In genomic region chr1:221919341-221919740, GRCh38 we compare ENCODE assay signal across 32 cellular contexts.
"Had no signal": no experiment of that assay in that cellular context is flagged by ENCODE, and none has a peak within 500 bp of the region (broad histone marks: within the 10 kb centered on the region; RNA-seq: fewer than 3 reads in every experiment).

No MANE protein-coding gene starts in this region.

- H3K79me2 ChIP-seq: hepatocyte had no signal

- H2AFZ ChIP-seq: hepatocyte had no signal

- H3K9me3 ChIP-seq: ascending aorta, breast epithelium, colonic mucosa, gastroesophageal sphincter, heart right ventricle had no signal

- H3K27me3 ChIP-seq: ascending aorta, breast epithelium, cardiac muscle cell, colonic mucosa, gastroesophageal sphincter, heart right ventricle, hepatocyte had no signal

- H3K4me1 Mint-ChIP-seq: activated B cell treated with CpG ODN at 0.5 μM for 24 hours; activated CD4-positive, alpha-beta memory T cell treated with anti-CD3 and anti-CD28 coated beads, Interleukin-2, amount 10 ng/mL, durations not matched to agents 7 days and 5 days; activated CD4-positive, alpha-beta T cell treated with anti-CD3 and anti-CD28 coated beads, Interleukin-2, amount 10 ng/mL, durations not matched to agents 7 days and 5 days; activated naive CD4-positive, alpha-beta T cell treated with anti-CD3 and anti-CD28 coated beads, Interleukin-2, amount 10 ng/mL, durations not matched to agents 7 days and 5 days; brain; T-helper 17 cell had no signal

- H3K4me2 ChIP-seq: hepatocyte had no signal

- H3K36me3 Mint-ChIP-seq: activated naive CD4-positive, alpha-beta T cell treated with anti-CD3 and anti-CD28 coated beads, Interleukin-2, amount 10 ng/mL, durations not matched to agents 7 days and 5 days; activated naive CD4-positive, alpha-beta T cell treated with anti-CD3 and anti-CD28 coated beads, Interleukin-2, amount 50 U/mL, for 72 hours; activated naive CD8-positive, alpha-beta T cell treated with anti-CD3 and anti-CD28 coated beads, Interleukin-2, amount 10 ng/mL, durations not matched to agents 7 days and 5 days; brain had no signal

- H3K27ac ChIP-seq: ascending aorta, breast epithelium, cardiac muscle cell, colonic mucosa, gastroesophageal sphincter, heart right ventricle, hepatocyte, WERI-Rb-1 had no signal

- DNase-seq: activated B cell treated with CpG ODN at 0.5 μM for 24 hours; activated CD4-positive, alpha-beta memory T cell treated with anti-CD3 and anti-CD28 coated beads, Interleukin-2, amount 10 ng/mL, durations not matched to agents 7 days and 5 days; activated CD4-positive, alpha-beta T cell treated with anti-CD3 and anti-CD28 coated beads, Interleukin-2, amount 10 ng/mL, durations not matched to agents 7 days and 5 days; activated CD4-positive, alpha-beta T cell treated with anti-CD3 and anti-CD28 coated beads, Interleukin-2, amount 50 U/mL, for 4 hours; activated CD8-positive, alpha-beta memory T cell treated with anti-CD3 and anti-CD28 coated beads, Interleukin-2, amount 50 U/mL, for 48 hours; activated gamma-delta T cell; activated naive CD4-positive, alpha-beta T cell; activated naive CD4-positive, alpha-beta T cell treated with anti-CD3 and anti-CD28 coated beads, Interleukin-2, amount 10 ng/mL, durations not matched to agents 7 days and 5 days; activated naive CD8-positive, alpha-beta T cell treated with anti-CD3 and anti-CD28 coated beads, Interleukin-2, amount 10 ng/mL, durations not matched to agents 7 days and 5 days; activated T-cell treated with anti-CD3 and anti-CD28 coated beads for 4 hours; activated T-cell treated with anti-CD3 and anti-CD28 coated beads, Interleukin-2, amount 50 U/mL, for 24 hours; activated T-cell treated with anti-CD3 and anti-CD28 coated beads, Interleukin-2, amount 50 U/mL, for 72 hours; central memory CD4-positive, alpha-beta T cell; cerebellar nuclear complex; colonic mucosa; effector memory CD4-positive, alpha-beta T cell; endodermal cell; foreskin melanocyte; heart right ventricle; T-helper 17 cell; T1000; WERI-Rb-1 had no signal

- H3K4me1 ChIP-seq: ascending aorta, breast epithelium, colonic mucosa, gastroesophageal sphincter, heart right ventricle had no signal

- H3K4me3 Mint-ChIP-seq: activated B cell treated with CpG ODN at 0.5 μM for 24 hours; activated CD4-positive, alpha-beta memory T cell treated with anti-CD3 and anti-CD28 coated beads, Interleukin-2, amount 10 ng/mL, durations not matched to agents 7 days and 5 days; activated CD4-positive, alpha-beta T cell treated with anti-CD3 and anti-CD28 coated beads, Interleukin-2, amount 10 ng/mL, durations not matched to agents 7 days and 5 days; activated naive CD4-positive, alpha-beta T cell treated with anti-CD3 and anti-CD28 coated beads, Interleukin-2, amount 10 ng/mL, durations not matched to agents 7 days and 5 days; activated naive CD8-positive, alpha-beta T cell treated with anti-CD3 and anti-CD28 coated beads, Interleukin-2, amount 10 ng/mL, durations not matched to agents 7 days and 5 days; activated T-cell treated with anti-CD3 and anti-CD28 coated beads, Interleukin-2, amount 50 U/mL, for 24 hours; activated T-cell treated with anti-CD3 and anti-CD28 coated beads, Interleukin-2, amount 50 U/mL, for 72 hours; brain; endodermal cell; T-helper 17 cell; T-helper 2 cell treated with Interferon-gamma antibody and Interleukin-4, amounts not matched to agents 5 μg/mL and 100 μg/mL, for 36 hours had no signal

- H3K27ac Mint-ChIP-seq: activated B cell treated with CpG ODN at 0.5 μM for 24 hours; activated CD4-positive, alpha-beta memory T cell treated with anti-CD3 and anti-CD28 coated beads, Interleukin-2, amount 10 ng/mL, durations not matched to agents 7 days and 5 days; activated CD4-positive, alpha-beta T cell treated with anti-CD3 and anti-CD28 coated beads, Interleukin-2, amount 10 ng/mL, durations not matched to agents 7 days and 5 days; activated naive CD4-positive, alpha-beta T cell treated with anti-CD3 and anti-CD28 coated beads, Interleukin-2, amount 10 ng/mL, durations not matched to agents 7 days and 5 days; activated naive CD4-positive, alpha-beta T cell treated with anti-CD3 and anti-CD28 coated beads, Interleukin-2, amount 50 U/mL, for 72 hours; activated naive CD8-positive, alpha-beta T cell treated with anti-CD3 and anti-CD28 coated beads, Interleukin-2, amount 10 ng/mL, durations not matched to agents 7 days and 5 days; activated T-cell treated with anti-CD3 and anti-CD28 coated beads, Interleukin-2, amount 50 U/mL, for 24 hours; activated T-cell treated with anti-CD3 and anti-CD28 coated beads, Interleukin-2, amount 50 U/mL, for 72 hours; brain; endodermal cell; T-helper 17 cell; T-helper 2 cell treated with Interferon-gamma antibody and Interleukin-4, amounts not matched to agents 5 μg/mL and 100 μg/mL, for 36 hours had no signal

- H3K36me3 ChIP-seq: ascending aorta, breast epithelium, cardiac muscle cell, colonic mucosa, gastroesophageal sphincter, heart right ventricle, WERI-Rb-1 had no signal

- H3K27me3 Mint-ChIP-seq: activated B cell treated with CpG ODN at 0.5 μM for 24 hours; activated CD4-positive, alpha-beta memory T cell treated with anti-CD3 and anti-CD28 coated beads, Interleukin-2, amount 10 ng/mL, durations not matched to agents 7 days and 5 days; activated CD4-positive, alpha-beta T cell treated with anti-CD3 and anti-CD28 coated beads, Interleukin-2, amount 10 ng/mL, durations not matched to agents 7 days and 5 days; activated naive CD4-positive, alpha-beta T cell treated with anti-CD3 and anti-CD28 coated beads, Interleukin-2, amount 10 ng/mL, durations not matched to agents 7 days and 5 days; activated naive CD8-positive, alpha-beta T cell treated with anti-CD3 and anti-CD28 coated beads, Interleukin-2, amount 10 ng/mL, durations not matched to agents 7 days and 5 days; activated T-cell treated with anti-CD3 and anti-CD28 coated beads, Interleukin-2, amount 50 U/mL, for 24 hours; T-helper 17 cell had no signal

- H3K9me3 Mint-ChIP-seq: activated B cell treated with CpG ODN at 0.5 μM for 24 hours; activated CD4-positive, alpha-beta memory T cell treated with anti-CD3 and anti-CD28 coated beads, Interleukin-2, amount 10 ng/mL, durations not matched to agents 7 days and 5 days; activated CD4-positive, alpha-beta T cell treated with anti-CD3 and anti-CD28 coated beads, Interleukin-2, amount 10 ng/mL, durations not matched to agents 7 days and 5 days; activated naive CD4-positive, alpha-beta T cell treated with anti-CD3 and anti-CD28 coated beads, Interleukin-2, amount 10 ng/mL, durations not matched to agents 7 days and 5 days; activated naive CD4-positive, alpha-beta T cell treated with anti-CD3 and anti-CD28 coated beads, Interleukin-2, amount 50 U/mL, for 72 hours; activated T-cell treated with anti-CD3 and anti-CD28 coated beads, Interleukin-2, amount 50 U/mL, for 24 hours; activated T-cell treated with anti-CD3 and anti-CD28 coated beads, Interleukin-2, amount 50 U/mL, for 72 hours; brain; endodermal cell; T-helper 2 cell treated with Interferon-gamma antibody and Interleukin-4, amounts not matched to agents 5 μg/mL and 100 μg/mL, for 36 hours had no signal

- ATAC-seq: activated CD4-positive, CD25-positive, alpha-beta regulatory T cell treated with anti-CD3 and anti-CD28 coated beads, Interleukin-2, amount 50 U/mL, for 24 hours; activated naive CD4-positive, alpha-beta T cell treated with anti-CD3 and anti-CD28 coated beads, Interleukin-2, amount 50 U/mL, for 72 hours; activated T-cell treated with anti-CD3 and anti-CD28 coated beads, Interleukin-2, amount 50 U/mL, for 72 hours; esophagus mucosa; gastroesophageal sphincter; heart right ventricle; T-helper 17 cell had no signal

- H3K4me3 ChIP-seq: ascending aorta, breast epithelium, cardiac muscle cell, colonic mucosa, gastroesophageal sphincter, heart right ventricle, hepatocyte had no signal
